In genomic region chr3:160707187-160707789, GRCh38 we compare ENCODE assay signal across 10 cellular contexts. TPM values are rescaled to one million over a fixed set of nuclear protein-coding genes. Genes with fewer than 3 reads are reported as not detected.
DNase-seq lines count a peak whose midpoint lies in the region; ATAC-seq and TF ChIP-seq lines count a peak whose summit lies in the region.
"Had no signal": no experiment of that assay in that cellular context is flagged by ENCODE, and none has a peak within 500 bp of the region (broad histone marks: within the 10 kb centered on the region; RNA-seq: fewer than 3 reads in every experiment).

No MANE protein-coding gene starts in this region.

- CTCF ChIA-PET in Caco-2 (lab: Charles Lee): no interaction called here

- no peak overlapping the region for H3K27ac ChIP-seq in Peyer's patch
- H3K27ac ChIP-seq in liver (ENCODE audit: low read depth in 1 of 2, low read length in 2 of 2): no peak overlapping the region
- H3K27ac ChIP-seq: neutrophil, SJSA1 had no signal

- peaks cover 15% of the 10 kb centered on the region for H3K27me3 Mint-ChIP-seq in Caco-2 (ENCODE audit: insufficient read depth, unreplicated experiment)
- peaks cover 7% of the 10 kb centered on the region for H3K27me3 Mint-ChIP-seq in type B pancreatic cell

- no peak overlapping the region for H3K9ac ChIP-seq in liver (ENCODE audit: low read depth in 1 of 2, low read length in 2 of 2)

- H3K4me1 Mint-ChIP-seq in Caco-2 (ENCODE audit: low read depth, unreplicated experiment) (no peaks in the 10 kb centered on the region), type B pancreatic cell (ENCODE audit: unreplicated experiment) (no peaks in the 10 kb centered on the region)

- DNase-seq in Caco-2 (peak in 1 of 2 experiments; percentile 40), LoVo (ENCODE audit: low spot score) (peak; percentile 56), Peyer's patch (peak in 1 of 3 donors; percentile 56), cerebellar cortex (ENCODE audit: low spot score) (peak; percentile 87), type B pancreatic cell (ENCODE audit: extremely low spot score, unreplicated experiment) (no peak)

- H3K27ac Mint-ChIP-seq in Caco-2 (ENCODE audit: unreplicated experiment) (no peak overlapping the region), type B pancreatic cell (no peak overlapping the region)

- no peaks in the 10 kb centered on the region for H3K36me3 ChIP-seq in Caco-2 (ENCODE audit: control insufficient read depth, insufficient read depth, low read length)
- no peaks in the 10 kb centered on the region for H3K36me3 ChIP-seq in Peyer's patch
- no peaks in the 10 kb centered on the region for H3K36me3 ChIP-seq in liver (ENCODE audit: control insufficient read depth in 4 of 4, insufficient read depth in 3 of 4, low read depth in 1 of 4, low read length in 3 of 4)
- H3K36me3 ChIP-seq: neutrophil, SJSA1 had no signal

- TF ChIP-seq POLR2A in Peyer's patch (IDR thresholded peaks at IDR 0.05): no peak

- intact Hi-C loops in Caco-2 (cut with micrococcal nuclease; ENCODE audit: unreplicated experiment): loop anchor here (1.0 kb wide), 4 partner anchors 130 to 717 kb away; no protein-coding TSS in a partner anchor

- H3K36me3 Mint-ChIP-seq in Caco-2 (ENCODE audit: insufficient read depth, unreplicated experiment) (no peaks in the 10 kb centered on the region), type B pancreatic cell (no peaks in the 10 kb centered on the region)

- no peak overlapping the region for H3K4me3 ChIP-seq in Caco-2 (ENCODE audit: low read depth, low read length)
- no peak overlapping the region for H3K4me3 ChIP-seq in Peyer's patch
- H3K4me3 ChIP-seq in liver (ENCODE audit: low read depth in 1 of 3, low read length in 3 of 3): no peak overlapping the region
- H3K4me3 ChIP-seq: SJSA1 had no signal

- peak; percentile 47 for TF ChIP-seq CTCF in Caco-2 (IDR thresholded peaks at IDR 0.05; ENCODE audit: insufficient read depth in 1 of 2, low read depth in 1 of 2, low read length in 1 of 2, severe bottlenecking in 1 of 2, unreplicated experiment in 1 of 2)
- peak in 5 of 6 experiments; percentile 33 to 66 (median 63) for TF ChIP-seq CTCF in Peyer's patch (IDR thresholded peaks at IDR 0.05)
- TF ChIP-seq CTCF in liver (IDR thresholded peaks at IDR 0.05; ENCODE audit: low read depth, low read length, missing input control): peak; percentile 60
- peak; percentile 77 for TF ChIP-seq CTCF in type B pancreatic cell (conservative IDR thresholded peaks at IDR 0.05)

- H3K9me3 ChIP-seq in Caco-2 (no peaks in the 10 kb centered on the region), Peyer's patch (no peaks in the 10 kb centered on the region), liver (ENCODE audit: control insufficient read depth in 4 of 4, low read length in 3 of 4) (no peaks in the 10 kb centered on the region)
- H3K9me3 ChIP-seq: neutrophil, SJSA1 had no signal

- BruUV-seq in Caco-2 (replicated peaks; lab: Mats Ljungman, UMichigan): no TSS peak

- H3K4me1 ChIP-seq in Caco-2 (no peaks in the 10 kb centered on the region), Peyer's patch (no peaks in the 10 kb centered on the region), liver (ENCODE audit: control insufficient read depth in 4 of 4, insufficient read depth in 4 of 4, low read length in 3 of 4) (peaks cover 0 to 13% (median 8%) of the 10 kb centered on the region in 4 donors)

- POLR2A ChIA-PET in Caco-2 (lab: Charles Lee): no interaction called here

- H3K9me3 Mint-ChIP-seq in Caco-2 (ENCODE audit: unreplicated experiment): no peaks in the 10 kb centered on the region
- H3K9me3 Mint-ChIP-seq in type B pancreatic cell: no peaks in the 10 kb centered on the region

- peak; percentile 73 for ATAC-seq in GM19324 (IDR thresholded peaks at IDR 0.05; ENCODE audit: low FRiP score, unreplicated experiment)
- no peak for ATAC-seq in GM18519 (IDR thresholded peaks at IDR 0.05; ENCODE audit: low FRiP score, unreplicated experiment)

- H3K4me3 Mint-ChIP-seq in Caco-2 (ENCODE audit: unreplicated experiment) (no peak overlapping the region), type B pancreatic cell (no peak overlapping the region)

- 23% methylated on average over 4 of the region's 4 CpGs for WGBS in liver

- H3K27me3 ChIP-seq in Caco-2 (replicated peaks; ENCODE audit: control insufficient read depth, insufficient read depth, low read length) (no peaks in the 10 kb centered on the region), Peyer's patch (no peaks in the 10 kb centered on the region), liver (ENCODE audit: control insufficient read depth in 4 of 4, insufficient read depth in 4 of 4, low read length in 3 of 4) (no peaks in the 10 kb centered on the region)

- peak; percentile 96 to 97 for TF ChIP-seq RAD21 in liver (IDR thresholded peaks at IDR 0.05)

TF ChIP-seq in liver, 16 proteins besides CTCF, POLR2A, EP300 and RAD21:
- no peak for TF ChIP-seq ZBTB33 (IDR thresholded peaks at IDR 0.05)
- no peak for TF ChIP-seq RXRA (IDR thresholded peaks at IDR 0.05)
- no peak for TF ChIP-seq HNF4G (IDR thresholded peaks at IDR 0.05)
- TF ChIP-seq YY1 (IDR thresholded peaks at IDR 0.05): no peak
- no peak for TF ChIP-seq FOXA1 (IDR thresholded peaks at IDR 0.05)
- no peak for TF ChIP-seq ATF3 (IDR thresholded peaks at IDR 0.05)
- TF ChIP-seq EGR1 (IDR thresholded peaks at IDR 0.05; ENCODE audit: low read depth in 2 of 2): no peak
- TF ChIP-seq TAF1 (conservative IDR thresholded peaks at IDR 0.05): no peak
- no peak for TF ChIP-seq JUND (IDR thresholded peaks at IDR 0.05)
- TF ChIP-seq HNF4A (conservative IDR thresholded peaks at IDR 0.05): no peak
- no peak for TF ChIP-seq REST (IDR thresholded peaks at IDR 0.05)
- no peak for TF ChIP-seq SP1 (IDR thresholded peaks at IDR 0.05)
- no peak for TF ChIP-seq MAX (IDR thresholded peaks at IDR 0.05)
- no peak for TF ChIP-seq NR2F2 (IDR thresholded peaks at IDR 0.05)
- TF ChIP-seq FOXA2 (IDR thresholded peaks at IDR 0.05): no peak
- no peak for TF ChIP-seq GABPA (IDR thresholded peaks at IDR 0.05 in 1 of 2, conservative IDR thresholded peaks at IDR 0.05 in 1 of 2)
TF ChIP-seq in liver: peak in this region for 0.

RNA-seq across cellular contexts. Expression of gene ARL14, which starts 30.3 kb away (rescaled TPM):
- total RNA-seq in Caco-2 (2022): 0.81 and 0.84 TPM in 2 replicates
- total RNA-seq in Peyer's patch: 10 to 100 TPM in 3 of 4 donors, 1 to 10 TPM in 1; 2.5 to 28.9 (median 16.5) TPM
- under 1 TPM in 1 of 2 donors, not detected in 1; 0.14 TPM for total RNA-seq in liver
- polyA plus RNA-seq in liver: under 1 TPM in 1 of 2 donors, not detected in 1; 0.15 TPM
- total RNA-seq in type B pancreatic cell (ENCODE audit: low replicate concordance): 0.53 and 1.9 TPM in 2 replicates
- total RNA-seq: SJSA1 had no signal

RNA-seq across cellular contexts. Expression of gene PPM1L, which starts 48.7 kb away (rescaled TPM):
- total RNA-seq in Caco-2 (2022) (2.0 and 2.4 TPM in 2 replicates), Peyer's patch (10 to 100 TPM in 3 of 4 donors, 1 to 10 TPM in 1; 8.4 to 17.8 (median 12.7) TPM), liver (1 to 10 TPM; 6.1 to 8.5 TPM), type B pancreatic cell (ENCODE audit: low replicate concordance) (28.7 and 29.4 TPM in 2 replicates)
- polyA plus RNA-seq in liver: 1 to 10 TPM; 1.6 to 3.5 TPM
